Comparison of ENCODE assay signal across 11 cellular contexts in genomic region chr2:96557421-96557820, GRCh38. TPM values are rescaled to one million over a fixed set of nuclear protein-coding genes. Genes with fewer than 3 reads are reported as not detected.
A peak's percentile ranks its signal among the peaks of the same experiment; 100 is the strongest.
DNase-seq lines count a peak whose midpoint lies in the region; ATAC-seq, FAIRE-seq and TF ChIP-seq lines count a peak whose summit lies in the region.
"Not testable (repeated sequence)": the region's sequence is repeated elsewhere in the genome, so short reads cannot be mapped to it uniquely, and the experiment has no call there.
"Had no signal": no experiment of that assay in that cellular context is flagged by ENCODE, and none has a peak within 500 bp of the region (broad histone marks: within the 10 kb centered on the region; RNA-seq: fewer than 3 reads in every experiment).

No MANE protein-coding gene starts in this region.

- H3K4me3 Mint-ChIP-seq in Caco-2 (ENCODE audit: unreplicated experiment): peak overlapping the region; percentile 66
- not testable (repeated sequence) for H3K4me3 Mint-ChIP-seq in activated CD4-positive, alpha-beta T cell treated with anti-CD3 and anti-CD28 coated beads, Interleukin-2, amount 10 ng/mL, durations not matched to agents 7 days and 5 days; activated T-helper 1 cell treated with anti-CD3 and anti-CD28 coated beads, Interleukin-12 subunit alpha, Interleukin-12 subunit beta, Interleukin-2, Interleukin-4 antibody, amounts not matched to agents 30 ng/mL and 10 ng/mL and 1 ng/mL, durations not matched to agents 14 hours and 24 hours and 36 hours; stimulated activated naive CD8-positive, alpha-beta T cell treated with anti-CD3 and anti-CD28 coated beads, Interleukin-15, Interleukin-2, amounts not matched to agents 100 ng/mL and 50 ng/mL, for 24 hours
- peak overlapping the region; percentile 16 for H3K4me3 Mint-ChIP-seq in astrocyte (ENCODE audit: unreplicated experiment)

- H3K27ac Mint-ChIP-seq in Caco-2 (ENCODE audit: unreplicated experiment): peak overlapping the region; percentile 87
- H3K27ac Mint-ChIP-seq in activated CD4-positive, alpha-beta T cell treated with anti-CD3 and anti-CD28 coated beads, Interleukin-2, amount 10 ng/mL, durations not matched to agents 7 days and 5 days: peak overlapping the region; percentile 36
- peak overlapping the region; percentile 72 for H3K27ac Mint-ChIP-seq in activated T-helper 1 cell treated with anti-CD3 and anti-CD28 coated beads, Interleukin-12 subunit alpha, Interleukin-12 subunit beta, Interleukin-2, Interleukin-4 antibody, amounts not matched to agents 30 ng/mL and 10 ng/mL and 1 ng/mL, durations not matched to agents 14 hours and 24 hours and 36 hours
- peak overlapping the region; percentile 92 for H3K27ac Mint-ChIP-seq in astrocyte (ENCODE audit: unreplicated experiment)
- peak overlapping the region; percentile 37 for H3K27ac Mint-ChIP-seq in stimulated activated naive CD8-positive, alpha-beta T cell treated with anti-CD3 and anti-CD28 coated beads, Interleukin-15, Interleukin-2, amounts not matched to agents 100 ng/mL and 50 ng/mL, for 24 hours

- not testable (repeated sequence) for H3K36me3 ChIP-seq in Caco-2 (ENCODE audit: control insufficient read depth, insufficient read depth, low read length); Panc1 (ENCODE audit: control insufficient read depth, insufficient read depth, low read length); astrocyte (ENCODE audit: insufficient read depth, low read length); hepatocyte (replicated peaks; ENCODE audit: insufficient read depth, low read depth)
- peaks cover 0 to 10% of the 10 kb centered on the region in 2 donors for H3K36me3 ChIP-seq in psoas muscle (ENCODE audit: insufficient read depth in 1 of 2, low read depth in 1 of 2)

- in situ Hi-C loops in Panc1 (cut with HindIII; ENCODE audit: low pct_unique_long_range_greater_than_20kb, low sequenced_read_pairs): not testable (repeated sequence)

- H3K27ac ChIP-seq in Panc1 (ENCODE audit: low read length) (peak overlapping the region; percentile 62; the same call in 1 of the 2 replicates), astrocyte (ENCODE audit: low read depth, low read length) (peak overlapping the region; percentile 66), hepatocyte (peak overlapping the region; percentile 90), psoas muscle (peak overlapping the region; percentile 23)

- not testable (repeated sequence) for H3K9me3 Mint-ChIP-seq in Caco-2 (ENCODE audit: unreplicated experiment); activated CD4-positive, alpha-beta T cell treated with anti-CD3 and anti-CD28 coated beads, Interleukin-2, amount 10 ng/mL, durations not matched to agents 7 days and 5 days; activated T-helper 1 cell treated with anti-CD3 and anti-CD28 coated beads, Interleukin-12 subunit alpha, Interleukin-12 subunit beta, Interleukin-2, Interleukin-4 antibody, amounts not matched to agents 30 ng/mL and 10 ng/mL and 1 ng/mL, durations not matched to agents 14 hours and 24 hours and 36 hours; stimulated activated naive CD8-positive, alpha-beta T cell treated with anti-CD3 and anti-CD28 coated beads, Interleukin-15, Interleukin-2, amounts not matched to agents 100 ng/mL and 50 ng/mL, for 24 hours
- peaks cover 16% of the 10 kb centered on the region for H3K9me3 Mint-ChIP-seq in astrocyte (ENCODE audit: unreplicated experiment)

- H3K27me3 ChIP-seq in Caco-2 (replicated peaks; ENCODE audit: control insufficient read depth, insufficient read depth, low read length); Panc1 (ENCODE audit: control insufficient read depth, insufficient read depth, low read length); astrocyte (ENCODE audit: insufficient read depth, low read length); hepatocyte; psoas muscle (ENCODE audit: insufficient read depth in 3 of 3, low read length in 2 of 3): not testable (repeated sequence)

- peak overlapping the region; percentile 27 for H2AFZ ChIP-seq in astrocyte (ENCODE audit: low read depth, low read length)
- H2AFZ ChIP-seq in hepatocyte: not testable (repeated sequence)

- BruUV-seq in Caco-2 (replicated peaks; lab: Mats Ljungman, UMichigan); Panc1 (replicated peaks; lab: Mats Ljungman, UMichigan): not testable (repeated sequence)

- not testable (repeated sequence) for H4K20me1 ChIP-seq in astrocyte (ENCODE audit: insufficient read depth, low read length); hepatocyte (ENCODE audit: insufficient read depth, poor library complexity, severe bottlenecking)

- not testable (repeated sequence) for H3K9me3 ChIP-seq in Caco-2; Panc1 (ENCODE audit: control insufficient read depth, insufficient read depth, low read depth, low read length); astrocyte (ENCODE audit: insufficient read depth, low read depth, low read length); hepatocyte (ENCODE audit: low read depth); psoas muscle

- not testable (repeated sequence) for TF ChIP-seq CTCF in Caco-2 (IDR thresholded peaks at IDR 0.05; ENCODE audit: insufficient read depth in 1 of 2, low read depth in 1 of 2, low read length in 1 of 2, severe bottlenecking in 1 of 2, unreplicated experiment in 1 of 2); Panc1 (IDR thresholded peaks at IDR 0.05); astrocyte (IDR thresholded peaks at IDR 0.05; ENCODE audit: insufficient read depth, low read depth, low read length); hepatocyte (IDR thresholded peaks at IDR 0.05; ENCODE audit: poor library complexity); psoas muscle (IDR thresholded peaks at IDR 0.05)

- peak overlapping the region; percentile 13 for H3K4me2 ChIP-seq in astrocyte (ENCODE audit: low read length)
- H3K4me2 ChIP-seq in hepatocyte: peak overlapping the region; percentile 53

- not testable (repeated sequence) for DNase-seq in Caco-2; Panc1 (ENCODE audit: low read depth, low spot score); activated CD4-positive, alpha-beta T cell treated with anti-CD3 and anti-CD28 coated beads, Interleukin-2, amount 10 ng/mL, durations not matched to agents 7 days and 5 days; activated T-helper 1 cell treated with anti-CD3 and anti-CD28 coated beads, Interleukin-12 subunit alpha, Interleukin-12 subunit beta, Interleukin-2, Interleukin-4 antibody, amounts not matched to agents 30 ng/mL and 10 ng/mL and 1 ng/mL, durations not matched to agents 14 hours and 24 hours and 36 hours (ENCODE audit: low spot score); astrocyte (ENCODE audit: low read depth); hepatocyte (ENCODE audit: low spot score); psoas muscle

- H3K4me1 Mint-ChIP-seq in Caco-2 (ENCODE audit: low read depth, unreplicated experiment) (peaks cover 16% of the 10 kb centered on the region), astrocyte (ENCODE audit: low read depth, unreplicated experiment) (peaks cover 11% of the 10 kb centered on the region)
- H3K4me1 Mint-ChIP-seq in activated CD4-positive, alpha-beta T cell treated with anti-CD3 and anti-CD28 coated beads, Interleukin-2, amount 10 ng/mL, durations not matched to agents 7 days and 5 days: peaks cover 26% of the 10 kb centered on the region
- peaks cover 23% of the 10 kb centered on the region for H3K4me1 Mint-ChIP-seq in activated T-helper 1 cell treated with anti-CD3 and anti-CD28 coated beads, Interleukin-12 subunit alpha, Interleukin-12 subunit beta, Interleukin-2, Interleukin-4 antibody, amounts not matched to agents 30 ng/mL and 10 ng/mL and 1 ng/mL, durations not matched to agents 14 hours and 24 hours and 36 hours (ENCODE audit: low read depth)
- H3K4me1 Mint-ChIP-seq in stimulated activated naive CD8-positive, alpha-beta T cell treated with anti-CD3 and anti-CD28 coated beads, Interleukin-15, Interleukin-2, amounts not matched to agents 100 ng/mL and 50 ng/mL, for 24 hours (ENCODE audit: low read depth): peaks cover 35% of the 10 kb centered on the region

- H3K79me2 ChIP-seq in astrocyte (ENCODE audit: insufficient read depth, low read length); hepatocyte: not testable (repeated sequence)

- 94% methylated on average over 6 of the region's 6 CpGs for WGBS in hepatocyte (ENCODE audit: low lambda C conversion rate, missing lambda C conversion rate)
- WGBS in psoas muscle, 3 donors: 87 to 96% (median 87%) methylated on average over 6 of the region's 6 CpGs

- H3K4me3 ChIP-seq in Caco-2 (ENCODE audit: low read depth, low read length); Panc1 (ENCODE audit: low read depth in 2 of 2, low read length in 2 of 2); astrocyte (ENCODE audit: insufficient read depth, low read depth, low read length); hepatocyte; psoas muscle: not testable (repeated sequence)

- intact Hi-C loops in Caco-2 (cut with micrococcal nuclease; ENCODE audit: unreplicated experiment): loop anchor here (2.0 kb wide), 1 partner anchor 23 kb away; no protein-coding TSS in a partner anchor
- intact Hi-C loops in Panc1 (cut with micrococcal nuclease; ENCODE audit: unreplicated experiment); activated T-helper 1 cell treated with anti-CD3 and anti-CD28 coated beads, Interleukin-12 subunit alpha, Interleukin-12 subunit beta, Interleukin-2, Interleukin-4 antibody, amounts not matched to agents 30 ng/mL and 10 ng/mL and 1 ng/mL, durations not matched to agents 14 hours and 24 hours and 36 hours (cut with micrococcal nuclease); psoas muscle (cut with DNase I): not testable (repeated sequence)

- H3K4me1 ChIP-seq in Caco-2 (peaks cover 18% of the 10 kb centered on the region), astrocyte (ENCODE audit: insufficient read depth, low read length) (peaks cover 11% of the 10 kb centered on the region), psoas muscle (peaks cover 17% of the 10 kb centered on the region)
- H3K4me1 ChIP-seq in Panc1 (ENCODE audit: control insufficient read depth, insufficient read depth, low read length); hepatocyte (ENCODE audit: insufficient read depth): not testable (repeated sequence)

- not testable (repeated sequence) for FAIRE-seq in astrocyte (lab: Jason Lieb, UNC)

- not testable (repeated sequence) for ATAC-seq in Panc1, psoas muscle

- peaks cover 17% of the 10 kb centered on the region for H3K36me3 Mint-ChIP-seq in Caco-2 (ENCODE audit: insufficient read depth, unreplicated experiment)
- H3K36me3 Mint-ChIP-seq in activated CD4-positive, alpha-beta T cell treated with anti-CD3 and anti-CD28 coated beads, Interleukin-2, amount 10 ng/mL, durations not matched to agents 7 days and 5 days (ENCODE audit: low read depth); activated T-helper 1 cell treated with anti-CD3 and anti-CD28 coated beads, Interleukin-12 subunit alpha, Interleukin-12 subunit beta, Interleukin-2, Interleukin-4 antibody, amounts not matched to agents 30 ng/mL and 10 ng/mL and 1 ng/mL, durations not matched to agents 14 hours and 24 hours and 36 hours (ENCODE audit: low read depth); stimulated activated naive CD8-positive, alpha-beta T cell treated with anti-CD3 and anti-CD28 coated beads, Interleukin-15, Interleukin-2, amounts not matched to agents 100 ng/mL and 50 ng/mL, for 24 hours (ENCODE audit: low read depth): not testable (repeated sequence)
- H3K36me3 Mint-ChIP-seq in astrocyte (ENCODE audit: low read depth, unreplicated experiment): peaks cover 17% of the 10 kb centered on the region

- H3K9ac ChIP-seq in astrocyte (ENCODE audit: low read length): peak overlapping the region; percentile 60

- CTCF ChIA-PET in Caco-2 (lab: Charles Lee): not testable (repeated sequence)
- CTCF ChIA-PET in Panc1 (lab: Charles Lee): interaction anchor here (0.7 kb wide), 1 partner anchor 48 kb away, joined by 3 read pairs; no protein-coding TSS in a partner anchor
- CTCF ChIA-PET in activated CD4-positive, alpha-beta T cell treated with anti-CD3 and anti-CD28 coated beads, Interleukin-2, amount 10 ng/mL, durations not matched to agents 7 days and 5 days (lab: Charles Lee): interaction anchor here (0.6 kb wide), 1 partner anchor 10 kb away, joined by 3 read pairs; no protein-coding TSS in a partner anchor

- H3K9me2 ChIP-seq in hepatocyte (replicated peaks; ENCODE audit: insufficient read depth): not testable (repeated sequence)

- H3K27me3 Mint-ChIP-seq in Caco-2 (ENCODE audit: insufficient read depth, unreplicated experiment); activated CD4-positive, alpha-beta T cell treated with anti-CD3 and anti-CD28 coated beads, Interleukin-2, amount 10 ng/mL, durations not matched to agents 7 days and 5 days; activated T-helper 1 cell treated with anti-CD3 and anti-CD28 coated beads, Interleukin-12 subunit alpha, Interleukin-12 subunit beta, Interleukin-2, Interleukin-4 antibody, amounts not matched to agents 30 ng/mL and 10 ng/mL and 1 ng/mL, durations not matched to agents 14 hours and 24 hours and 36 hours (ENCODE audit: insufficient read depth); astrocyte (ENCODE audit: low read depth, unreplicated experiment); stimulated activated naive CD8-positive, alpha-beta T cell treated with anti-CD3 and anti-CD28 coated beads, Interleukin-15, Interleukin-2, amounts not matched to agents 100 ng/mL and 50 ng/mL, for 24 hours: not testable (repeated sequence)

- POLR2A ChIA-PET in Caco-2 (lab: Charles Lee); Panc1 (lab: Charles Lee); activated CD4-positive, alpha-beta T cell treated with anti-CD3 and anti-CD28 coated beads, Interleukin-2, amount 10 ng/mL, durations not matched to agents 7 days and 5 days (lab: Charles Lee): not testable (repeated sequence)

RNA-seq across cellular contexts. Expression of gene ARID5A, which starts 20.9 kb away (rescaled TPM):
- total RNA-seq in Caco-2 (2022) (3.0 and 3.3 TPM in 2 replicates), Panc1 (2021; ENCODE audit: unreplicated experiment) (19.3 TPM), astrocyte (11.3 and 11.8 TPM in 2 replicates), hepatocyte (4.9 and 6.9 TPM in 2 replicates), psoas muscle (10 to 100 TPM; 25.7 to 73.6 (median 37.8) TPM)
- 29.1 TPM for polyA plus RNA-seq in Panc1 (2012; ENCODE audit: insufficient read length)
- 10 to 100 TPM; 47.2 to 50.5 TPM for total RNA-seq in activated CD4-positive, alpha-beta T cell treated with anti-CD3 and anti-CD28 coated beads, Interleukin-2, amount 10 ng/mL, durations not matched to agents 7 days and 5 days
- 233 and 240 TPM in 2 replicates for total RNA-seq in activated T-helper 1 cell treated with anti-CD3 and anti-CD28 coated beads, Interleukin-12 subunit alpha, Interleukin-12 subunit beta, Interleukin-2, Interleukin-4 antibody, amounts not matched to agents 30 ng/mL and 10 ng/mL and 1 ng/mL, durations not matched to agents 14 hours and 24 hours and 36 hours
- polyA plus RNA-seq in hepatocyte (11.9 and 13.3 TPM in 2 replicates), psoas muscle (10 to 100 TPM; 12.9 to 29.9 (median 18.2) TPM)

RNA-seq across cellular contexts. Expression of gene NEURL3, which starts 52.3 kb away (rescaled TPM):
- 3.1 and 4.2 TPM in 2 replicates for total RNA-seq in Caco-2 (2022)
- 1.2 TPM for total RNA-seq in Panc1 (2021; ENCODE audit: unreplicated experiment)
- 1.1 TPM for polyA plus RNA-seq in Panc1 (2012; ENCODE audit: insufficient read length)
- under 1 TPM; 0.22 to 0.27 TPM for total RNA-seq in activated CD4-positive, alpha-beta T cell treated with anti-CD3 and anti-CD28 coated beads, Interleukin-2, amount 10 ng/mL, durations not matched to agents 7 days and 5 days
- 0.54 and 0.75 TPM in 2 replicates for total RNA-seq in activated T-helper 1 cell treated with anti-CD3 and anti-CD28 coated beads, Interleukin-12 subunit alpha, Interleukin-12 subunit beta, Interleukin-2, Interleukin-4 antibody, amounts not matched to agents 30 ng/mL and 10 ng/mL and 1 ng/mL, durations not matched to agents 14 hours and 24 hours and 36 hours
- total RNA-seq in astrocyte: 0.34 and 0.38 TPM in 2 replicates
- 6.2 and 8.1 TPM in 2 replicates for total RNA-seq in hepatocyte
- 1.8 and 10.5 TPM in 2 replicates for polyA plus RNA-seq in hepatocyte
- total RNA-seq in psoas muscle: under 1 TPM in 1 of 4 donors, not detected in 3; 0.59 TPM
- polyA plus RNA-seq in psoas muscle: under 1 TPM in 2 of 3 donors, not detected in 1; 0.09 TPM
- total RNA-seq: CD8-positive, alpha-beta T cell; LHCN-M2; SK-MEL-5 had no signal

Comparison
In these comparisons a context has a peak if more than half of its experiments do, and no peak if none do; other contexts are left out.
1. H3K27ac Mint-ChIP-seq: peak in every context shown above with its lines; median percentile 92 in astrocyte; 87 in Caco-2; 72 in activated T-helper 1 cell treated with anti-CD3 and anti-CD28 coated beads, Interleukin-12 subunit alpha, Interleukin-12 subunit beta, Interleukin-2, Interleukin-4 antibody, amounts not matched to agents 30 ng/mL and 10 ng/mL and 1 ng/mL, durations not matched to agents 14 hours and 24 hours and 36 hours; 37 in stimulated activated naive CD8-positive, alpha-beta T cell treated with anti-CD3 and anti-CD28 coated beads, Interleukin-15, Interleukin-2, amounts not matched to agents 100 ng/mL and 50 ng/mL, for 24 hours; 36 in activated CD4-positive, alpha-beta T cell treated with anti-CD3 and anti-CD28 coated beads, Interleukin-2, amount 10 ng/mL, durations not matched to agents 7 days and 5 days.
2. H3K27ac ChIP-seq: peak in every context shown above with its lines; median percentile 90 in hepatocyte; 66 in astrocyte; 62 in Panc1; 23 in psoas muscle.